Comparison of ENCODE assay signal across 8 cellular contexts in the genomic region with DNA sequence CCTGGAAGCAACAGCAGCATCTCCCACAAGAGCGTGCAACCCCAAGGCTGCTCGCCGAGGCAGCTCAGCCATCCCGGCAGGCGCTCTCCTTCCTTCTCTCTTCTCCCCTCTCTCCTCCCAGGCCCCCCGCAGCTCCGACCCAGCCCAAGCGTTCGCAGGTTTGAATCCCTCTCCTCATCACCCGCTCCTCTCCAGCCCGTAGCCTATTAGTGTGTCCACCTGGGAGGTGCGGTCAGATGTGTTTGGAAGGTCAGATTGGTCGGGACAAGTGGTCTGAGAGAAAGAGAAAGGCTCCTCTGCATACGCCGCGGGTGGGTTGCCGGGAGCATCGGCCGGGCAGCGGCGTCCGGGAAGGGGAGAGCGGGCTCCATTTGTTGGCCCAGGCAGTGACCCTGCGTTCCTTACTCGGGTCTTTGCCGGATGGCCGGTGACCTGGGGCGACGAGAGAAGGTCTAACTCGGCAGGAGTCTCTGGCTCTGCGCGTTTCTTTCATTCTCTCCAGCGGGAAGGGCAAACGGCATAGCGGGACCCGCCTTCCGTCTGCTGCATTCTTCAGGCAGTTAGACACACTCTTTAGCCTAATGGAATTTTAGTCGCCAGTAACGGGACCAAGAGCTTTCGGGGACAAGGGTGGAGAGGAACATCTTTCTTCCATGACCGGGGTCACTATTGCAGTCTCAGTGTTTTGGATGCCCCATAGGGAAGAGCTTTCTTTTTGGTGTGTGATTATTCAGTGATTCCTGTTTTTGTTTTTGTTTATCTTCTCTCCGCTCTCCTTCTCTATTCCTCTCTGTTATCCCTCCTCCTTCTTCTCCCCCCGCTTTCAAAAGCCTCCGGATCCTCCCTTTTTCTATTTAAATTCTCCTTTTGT. TPM values are rescaled to one million over a fixed set of nuclear protein-coding genes. Genes with fewer than 3 reads are reported as not detected.
DNase-seq lines count a peak whose midpoint lies in the region; ATAC-seq, FAIRE-seq and TF ChIP-seq lines count a peak whose summit lies in the region.

No MANE protein-coding gene starts in this region.

- DNase-seq in activated CD8-positive, alpha-beta memory T cell treated with anti-CD3 and anti-CD28 coated beads for 24 hours = peak; percentile 59
- DNase-seq in activated CD8-positive, alpha-beta memory T cell treated with anti-CD3 and anti-CD28 coated beads, Interleukin-2, amount 50 U/mL, for 4 hours = no peak
- DNase-seq in HPDE6-E6E7 (ENCODE audit: extremely low spot score) (peak; percentile 20), Right ventricle myocardium inferior (ENCODE audit: missing footprints) (peak; percentile 59), GM12892 (ENCODE audit: insufficient read length) (no peak)

- H3K27ac ChIP-seq in neutrophil = no peak overlapping the region

- TF ChIP-seq POLR2A in GM12892 (IDR thresholded peaks at IDR 0.05; ENCODE audit: low read depth, low read length) = no peak

- ATAC-seq in Right ventricle myocardium inferior (peak; percentile 35), HG03469 (IDR thresholded peaks at IDR 0.05; ENCODE audit: unreplicated experiment) (no peak)

- no peaks in the 10 kb centered on the region for H3K9me3 ChIP-seq in neutrophil

- TF ChIP-seq CTCF in neutrophil (IDR thresholded peaks at IDR 0.05) = no peak

- H3K4me1 Mint-ChIP-seq in activated naive CD4-positive, alpha-beta T cell treated with anti-CD3 and anti-CD28 coated beads, Interleukin-2, amount 50 U/mL, for 24 hours = peaks cover 26% of the 10 kb centered on the region

- H3K4me3 ChIP-seq in neutrophil (ENCODE audit: low read depth in 1 of 2, low read length in 1 of 2) = peak overlapping the region; percentile 1 to 8

- peaks cover 56% of the 10 kb centered on the region for H3K27me3 Mint-ChIP-seq in activated naive CD4-positive, alpha-beta T cell treated with anti-CD3 and anti-CD28 coated beads, Interleukin-2, amount 50 U/mL, for 24 hours

- FAIRE-seq in GM12892 (lab: Jason Lieb, UNC) = no peak

- peak overlapping the region; percentile 81 for H3K4me3 Mint-ChIP-seq in activated naive CD4-positive, alpha-beta T cell treated with anti-CD3 and anti-CD28 coated beads, Interleukin-2, amount 50 U/mL, for 24 hours

- peaks cover 9 to 21% of the 10 kb centered on the region in 2 experiments for H3K4me1 ChIP-seq in neutrophil (ENCODE audit: control insufficient read depth in 1 of 2, insufficient read depth in 1 of 2, low read depth in 1 of 2, low read length in 1 of 2)

- peaks cover 91% of the 10 kb centered on the region for H3K27me3 ChIP-seq in neutrophil

- no peak overlapping the region for H3K27ac Mint-ChIP-seq in activated naive CD4-positive, alpha-beta T cell treated with anti-CD3 and anti-CD28 coated beads, Interleukin-2, amount 50 U/mL, for 24 hours

- intact Hi-C loops in Right ventricle myocardium inferior (cut with DNase I) = no loop called here

- no peaks in the 10 kb centered on the region for H3K36me3 ChIP-seq in neutrophil

- H3K36me3 Mint-ChIP-seq in activated naive CD4-positive, alpha-beta T cell treated with anti-CD3 and anti-CD28 coated beads, Interleukin-2, amount 50 U/mL, for 24 hours = peaks cover 1% of the 10 kb centered on the region

- no peaks in the 10 kb centered on the region for H3K9me3 Mint-ChIP-seq in activated naive CD4-positive, alpha-beta T cell treated with anti-CD3 and anti-CD28 coated beads, Interleukin-2, amount 50 U/mL, for 24 hours

RNA-seq across cellular contexts. Expression of a gene that starts 1.1 kb away (rescaled TPM):
- total RNA-seq in Right ventricle myocardium inferior = 0.11 TPM
- not detected for polyA plus RNA-seq in GM12892 (2012; ENCODE audit: missing spikeins)

Comparison
In these comparisons a context has a peak if more than half of its experiments do, and no peak if none do; other contexts are left out.
1. DNase-seq: peak in activated CD8-positive, alpha-beta memory T cell treated with anti-CD3 and anti-CD28 coated beads for 24 hours (single experiment), HPDE6-E6E7 (single experiment) and Right ventricle myocardium inferior (single experiment); none in activated CD8-positive, alpha-beta memory T cell treated with anti-CD3 and anti-CD28 coated beads, Interleukin-2, amount 50 U/mL, for 4 hours (single experiment) and GM12892 (single experiment).